Comparison of ENCODE assay signal across 1 cellular context in genomic region chr15:56205061-56205876, GRCh38.
TF ChIP-seq lines count a peak whose summit lies in the region.

No MANE protein-coding gene starts in this region.

TF ChIP-seq in HepG2, 621 proteins besides CTCF, POLR2A, EP300 and RAD21 (continued from another document):
- TF ChIP-seq ZGPAT (CRISPR knock-in tag; IDR thresholded peaks at IDR 0.05) = no peak
- no peak for TF ChIP-seq ZFP62 (CRISPR knock-in tag; IDR thresholded peaks at IDR 0.05)
- no peak for TF ChIP-seq DNMT1 (CRISPR knock-in tag; IDR thresholded peaks at IDR 0.05)
- TF ChIP-seq HINFP (CRISPR knock-in tag; IDR thresholded peaks at IDR 0.05; ENCODE audit: low read depth) = no peak
- no peak for TF ChIP-seq KLF13 (CRISPR knock-in tag; IDR thresholded peaks at IDR 0.05)
- no peak for TF ChIP-seq ZMYM4 (CRISPR knock-in tag; IDR thresholded peaks at IDR 0.05)
- no peak for TF ChIP-seq PCBP1 (IDR thresholded peaks at IDR 0.05; ENCODE audit: borderline replicate concordance, low read depth, low read length)
- no peak for TF ChIP-seq ZNF629 (CRISPR knock-in tag; conservative IDR thresholded peaks at IDR 0.05)
- TF ChIP-seq ZNF253 (CRISPR knock-in tag; IDR thresholded peaks at IDR 0.05; ENCODE audit: borderline replicate concordance) = no peak
- no peak for TF ChIP-seq ZNF446 (CRISPR knock-in tag; IDR thresholded peaks at IDR 0.05)
- no peak for TF ChIP-seq AFF4 (CRISPR knock-in tag; IDR thresholded peaks at IDR 0.05)
- TF ChIP-seq ZEB1 (IDR thresholded peaks at IDR 0.05; ENCODE audit: insufficient replicate concordance, low read depth) = no peak
- no peak for TF ChIP-seq ZNF432 (CRISPR knock-in tag; IDR thresholded peaks at IDR 0.05; ENCODE audit: borderline replicate concordance)
- no peak for TF ChIP-seq PHF5A (CRISPR knock-in tag; IDR thresholded peaks at IDR 0.05; ENCODE audit: low read depth, unreplicated experiment)
- no peak for TF ChIP-seq ZNF224 (CRISPR knock-in tag; IDR thresholded peaks at IDR 0.05)
- TF ChIP-seq IRF1 (CRISPR knock-in tag; IDR thresholded peaks at IDR 0.05; ENCODE audit: low read depth) = no peak
- TF ChIP-seq ZBTB1 (CRISPR knock-in tag; IDR thresholded peaks at IDR 0.05; ENCODE audit: borderline replicate concordance) = no peak
